ENCODE assay signal across 6 cellular contexts in genomic region chr22:50206599-50206998, GRCh38. TPM values are rescaled to one million over a fixed set of nuclear protein-coding genes. Genes with fewer than 3 reads are reported as not detected.
DNase-seq lines count a peak whose midpoint lies in the region; ATAC-seq and TF ChIP-seq lines count a peak whose summit lies in the region.

No MANE protein-coding gene starts in this region.

- H3K27me3 Mint-ChIP-seq in CD4-positive, alpha-beta T cell, result no peaks in the 10 kb centered on the region

- H3K36me3 Mint-ChIP-seq in CD4-positive, alpha-beta T cell (ENCODE audit: low read depth), result peaks cover 48% of the 10 kb centered on the region

- H3K4me1 Mint-ChIP-seq in CD4-positive, alpha-beta T cell (ENCODE audit: low read depth), result peaks cover 33% of the 10 kb centered on the region

- H3K27ac ChIP-seq in CD4-positive, alpha-beta T cell (ENCODE audit: low read depth, low read length), result no peak overlapping the region
- no peak overlapping the region for H3K27ac ChIP-seq in Panc1 (ENCODE audit: low read length)

- H3K27me3 ChIP-seq in CD4-positive, alpha-beta T cell (ENCODE audit: control insufficient read depth, insufficient read depth, low read length), result no peaks in the 10 kb centered on the region
- H3K27me3 ChIP-seq in Panc1 (ENCODE audit: control insufficient read depth, insufficient read depth, low read length), result no peaks in the 10 kb centered on the region

- BruUV-seq in Panc1 (replicated peaks; lab: Mats Ljungman, UMichigan), result no TSS peak

- no peak for ATAC-seq in CD4-positive, alpha-beta T cell (ENCODE audit: poor library complexity)
- ATAC-seq in Panc1 (peak; percentile 70), GM19455 (IDR thresholded peaks at IDR 0.05; ENCODE audit: unreplicated experiment) (no peak), GM21381 (IDR thresholded peaks at IDR 0.05; ENCODE audit: unreplicated experiment) (no peak)

- no peaks in the 10 kb centered on the region for H3K9me3 Mint-ChIP-seq in CD4-positive, alpha-beta T cell

- POLR2A ChIA-PET in CD4-positive, alpha-beta T cell (lab: Charles Lee), result interaction anchor here (1.0 to 1.7 kb wide), 3 partner anchors 15 to 19 kb away, joined by 3 to 9 read pairs (median 7); no protein-coding TSS in a partner anchor
- POLR2A ChIA-PET in Panc1 (lab: Charles Lee), result interaction anchor here (0.8 kb wide), 1 partner anchor 16 kb away, joined by 3 read pairs; no protein-coding TSS in a partner anchor

- H3K4me3 Mint-ChIP-seq in CD4-positive, alpha-beta T cell, result no peak overlapping the region

- intact Hi-C loops in CD4-positive, alpha-beta T cell (cut with DNase I, micrococcal nuclease), result loop anchor here (5.0 to 10.0 kb wide), 4 partner anchors 34 to 372 kb away; partner anchors contain the start of gene PANX2 (in 1 of the 2)
- intact Hi-C loops in Panc1 (cut with micrococcal nuclease; ENCODE audit: unreplicated experiment), result no loop called here

- TF ChIP-seq CTCF in CD4-positive, alpha-beta T cell (IDR thresholded peaks at IDR 0.05), result peak; percentile 28
- TF ChIP-seq CTCF in Panc1 (IDR thresholded peaks at IDR 0.05), result peak; percentile 79

- no peak overlapping the region for H3K4me3 ChIP-seq in Panc1 (ENCODE audit: low read depth in 2 of 2, low read length in 2 of 2)

- H3K36me3 ChIP-seq in Panc1 (ENCODE audit: control insufficient read depth, insufficient read depth, low read length), result no peaks in the 10 kb centered on the region

- no peak for DNase-seq in CD4-positive, alpha-beta T cell
- DNase-seq in Panc1 (ENCODE audit: low read depth, low spot score) (no peak), islet precursor cell (peak; percentile 87), foreskin melanocyte (no peak)

- in situ Hi-C loops in Panc1 (cut with HindIII; ENCODE audit: low pct_unique_long_range_greater_than_20kb, low sequenced_read_pairs), result no loop called here

- no peaks in the 10 kb centered on the region for H3K9me3 ChIP-seq in CD4-positive, alpha-beta T cell (ENCODE audit: control insufficient read depth, low read length)
- no peaks in the 10 kb centered on the region for H3K9me3 ChIP-seq in Panc1 (ENCODE audit: control insufficient read depth, insufficient read depth, low read depth, low read length)

- no peak overlapping the region for H3K27ac Mint-ChIP-seq in CD4-positive, alpha-beta T cell

- CTCF ChIA-PET in CD4-positive, alpha-beta T cell (lab: Charles Lee), result interaction anchor here (0.7 to 1.1 kb wide), 2 partner anchors 58 to 161 kb away, joined by 3 to 5 read pairs; no protein-coding TSS in a partner anchor
- CTCF ChIA-PET in Panc1 (lab: Charles Lee), result no interaction called here

- H3K4me1 ChIP-seq in Panc1 (ENCODE audit: control insufficient read depth, insufficient read depth, low read length), result peaks cover 7% of the 10 kb centered on the region; the same call in 1 of the 2 replicates

RNA-seq across cellular contexts. Expression of gene SELENOO, which starts 5.8 kb away (rescaled TPM):
- total RNA-seq in CD4-positive, alpha-beta T cell, result 10 to 100 TPM; 26.0 to 26.1 TPM
- total RNA-seq in Panc1 (2021; ENCODE audit: unreplicated experiment), result 34.3 TPM
- polyA plus RNA-seq in Panc1 (2012; ENCODE audit: insufficient read length), result 60.2 TPM

RNA-seq across cellular contexts. Expression of gene TRABD, which starts 20.9 kb away (rescaled TPM):
- total RNA-seq in CD4-positive, alpha-beta T cell, result 100 to 1,000 TPM; 184 to 193 TPM
- total RNA-seq in Panc1 (2021; ENCODE audit: unreplicated experiment), result 55.7 TPM
- polyA plus RNA-seq in Panc1 (2012; ENCODE audit: insufficient read length), result 83.8 TPM

RNA-seq across cellular contexts. Expression of gene PANX2, which starts 36.1 kb away (rescaled TPM):
- under 1 TPM; 0.11 to 0.16 TPM for total RNA-seq in CD4-positive, alpha-beta T cell
- 0.77 TPM for total RNA-seq in Panc1 (2021; ENCODE audit: unreplicated experiment)
- 1.1 TPM for polyA plus RNA-seq in Panc1 (2012; ENCODE audit: insufficient read length)

RNA-seq across cellular contexts. Expression of gene TUBGCP6, which starts 38.2 kb away (rescaled TPM):
- 100 to 1,000 TPM; 124 to 126 TPM for total RNA-seq in CD4-positive, alpha-beta T cell
- 31.3 TPM for total RNA-seq in Panc1 (2021; ENCODE audit: unreplicated experiment)
- polyA plus RNA-seq in Panc1 (2012; ENCODE audit: insufficient read length), result 31.3 TPM

RNA-seq across cellular contexts. Expression of gene HDAC10, which starts 44.5 kb away (rescaled TPM):
- 10 to 100 TPM; 87.3 to 88.7 TPM for total RNA-seq in CD4-positive, alpha-beta T cell
- total RNA-seq in Panc1 (2021; ENCODE audit: unreplicated experiment), result 71.3 TPM
- 74.6 TPM for polyA plus RNA-seq in Panc1 (2012; ENCODE audit: insufficient read length)
